20 cellular contexts compared by ENCODE assay signal in the genomic region with DNA sequence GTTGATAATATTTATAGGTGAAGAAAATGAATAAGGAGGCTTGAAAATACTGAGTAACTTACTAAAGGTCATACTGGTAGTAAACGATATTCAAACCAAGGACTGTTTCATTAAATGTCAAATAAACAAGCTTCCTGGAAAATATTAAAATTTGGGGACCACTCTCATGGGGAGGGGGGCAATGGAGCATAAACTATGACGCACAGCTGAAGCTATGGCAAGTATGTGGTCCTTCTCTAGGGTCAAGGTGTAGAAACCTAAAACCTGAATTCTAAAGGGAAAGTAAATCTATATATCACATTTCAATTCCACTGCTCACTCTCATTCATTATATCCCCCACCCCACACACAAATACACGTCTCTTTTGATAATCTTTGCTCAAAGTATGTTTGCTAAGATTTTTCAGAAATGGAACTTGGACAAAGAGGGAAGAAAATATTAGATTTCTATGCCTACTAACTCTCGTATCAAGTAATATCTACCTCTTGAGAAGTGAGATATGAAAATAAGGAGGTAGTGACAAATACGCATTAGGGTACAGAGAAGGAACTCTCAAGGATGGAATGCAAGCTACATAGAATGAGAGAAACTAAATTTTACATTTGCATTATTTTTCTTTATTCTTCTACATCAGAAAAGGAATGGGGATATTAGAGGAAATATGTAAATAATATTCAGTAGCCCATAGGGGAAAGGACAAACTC.
"Had no signal": no experiment of that assay in that cellular context is flagged by ENCODE, and none has a peak within 500 bp of the region (broad histone marks: within the 10 kb centered on the region; RNA-seq: fewer than 3 reads in every experiment).

No MANE protein-coding gene starts in this region.

- ATAC-seq: effector memory CD8-positive, alpha-beta T cell; gastroesophageal sphincter; left colon; naive thymus-derived CD8-positive, alpha-beta T cell; stimulated activated naive CD8-positive, alpha-beta T cell treated with anti-CD3 and anti-CD28 coated beads, Interleukin-15, Interleukin-2, amounts not matched to agents 100 U/mL and 50 U/mL, for 24 hours had no signal

- H2AFZ ChIP-seq: hepatocyte had no signal

- H3K4me1 ChIP-seq: esophagus muscularis mucosa, gastroesophageal sphincter, sigmoid colon, suprapubic skin, thyroid gland, uterus had no signal

- DNase-seq: effector memory CD8-positive, alpha-beta T cell; head of caudate nucleus; left colon; naive thymus-derived CD8-positive, alpha-beta T cell; posterior cingulate gyrus; sigmoid colon; stimulated activated CD4-positive, alpha-beta T cell treated with anti-CD3 and anti-CD28 coated beads, Interleukin-12 subunit alpha, Interleukin-12 subunit beta, amount 100 ng/mL, for 4 hours; stimulated activated naive CD8-positive, alpha-beta T cell treated with anti-CD3 and anti-CD28 coated beads, Interleukin-15, Interleukin-2, amounts not matched to agents 100 U/mL and 50 U/mL, for 24 hours; thyroid gland; uterus had no signal

- H3K27ac ChIP-seq: epithelial cell of prostate, esophagus muscularis mucosa, gastroesophageal sphincter, hepatocyte, neutrophil, sigmoid colon, skin epidermis, suprapubic skin, thyroid gland, uterus had no signal

- H3K27me3 ChIP-seq: esophagus muscularis mucosa, gastroesophageal sphincter, hepatocyte, neutrophil, sigmoid colon, suprapubic skin, thyroid gland, uterus had no signal

- H3K9me3 ChIP-seq: esophagus muscularis mucosa, gastroesophageal sphincter, neutrophil, sigmoid colon, suprapubic skin, thyroid gland, uterus had no signal

- H3K27me3 Mint-ChIP-seq: dendritic cell treated with granulocyte-macrophage colony-stimulating factor and Interleukin-4, amounts not matched to agents 40 ng/mL and 50 ng/mL, for 4 days; effector memory CD8-positive, alpha-beta T cell; naive thymus-derived CD8-positive, alpha-beta T cell; type B pancreatic cell had no signal

- H3K4me3 ChIP-seq: esophagus muscularis mucosa, gastroesophageal sphincter, hepatocyte, sigmoid colon, skin epidermis, suprapubic skin, thyroid gland, uterus had no signal

- H3K9me3 Mint-ChIP-seq: dendritic cell treated with granulocyte-macrophage colony-stimulating factor and Interleukin-4, amounts not matched to agents 40 ng/mL and 50 ng/mL, for 4 days; effector memory CD8-positive, alpha-beta T cell; naive thymus-derived CD8-positive, alpha-beta T cell; type B pancreatic cell had no signal

- H3K36me3 ChIP-seq: uterus had no signal

- H3K4me3 Mint-ChIP-seq: dendritic cell treated with granulocyte-macrophage colony-stimulating factor and Interleukin-4, amounts not matched to agents 40 ng/mL and 50 ng/mL, for 4 days; effector memory CD8-positive, alpha-beta T cell; naive thymus-derived CD8-positive, alpha-beta T cell; type B pancreatic cell had no signal

- H3K27ac Mint-ChIP-seq: dendritic cell treated with granulocyte-macrophage colony-stimulating factor and Interleukin-4, amounts not matched to agents 40 ng/mL and 50 ng/mL, for 4 days; type B pancreatic cell had no signal

- FAIRE-seq: colon had no signal

- H3K79me2 ChIP-seq: hepatocyte had no signal

- H3K4me2 ChIP-seq: hepatocyte had no signal
